In the genomic region with DNA sequence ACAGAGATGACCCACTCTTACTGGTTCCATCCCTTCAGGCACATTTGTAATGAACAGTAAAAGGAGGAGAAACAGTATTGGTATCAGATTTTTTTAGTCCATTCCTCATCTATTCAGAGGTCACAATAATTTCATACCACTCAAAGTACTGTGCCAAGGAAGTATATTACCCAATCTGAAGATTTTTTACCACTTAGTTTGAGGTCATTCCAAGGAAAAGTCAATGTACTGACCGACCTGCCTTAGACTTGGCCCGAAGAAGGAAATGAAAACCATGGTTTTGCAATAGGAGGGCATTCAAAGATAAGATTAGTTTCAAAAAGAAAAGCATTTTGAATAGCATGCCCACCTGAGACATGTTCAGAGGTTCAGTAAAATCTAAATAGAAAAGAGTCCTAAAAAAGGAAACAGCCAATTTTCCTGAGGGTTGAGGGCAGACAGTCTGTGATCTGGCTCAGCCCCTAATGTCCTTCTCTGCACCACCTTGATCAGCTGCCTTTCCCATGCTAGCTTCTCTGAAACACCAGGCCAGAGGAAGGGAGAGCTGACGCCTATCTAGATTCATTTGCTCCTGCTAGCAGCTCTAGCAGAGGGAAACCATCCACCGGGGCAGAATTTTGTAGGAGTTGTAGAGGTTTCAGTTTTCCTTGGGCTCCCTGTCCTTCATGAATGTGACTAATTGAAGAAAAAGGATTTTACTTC, we compare ENCODE assay signal across 1 cellular context.
TF ChIP-seq lines count a peak whose summit lies in the region.

No MANE protein-coding gene starts in this region.

TF ChIP-seq in H1, 55 proteins besides CTCF, POLR2A, EP300 and RAD21:
- no peak for TF ChIP-seq TEAD4 (IDR thresholded peaks at IDR 0.05; ENCODE audit: low read depth, low read length)
- TF ChIP-seq TAF7 (optimal IDR thresholded peaks at IDR 0.05; ENCODE audit: borderline replicate concordance, low read depth, low read length): no peak
- no peak for TF ChIP-seq POU5F1 (IDR thresholded peaks at IDR 0.05; ENCODE audit: low read depth, low read length)
- TF ChIP-seq HDAC2 (IDR thresholded peaks at IDR 0.05; ENCODE audit: borderline replicate concordance in 1 of 2, low read depth in 2 of 2, low read length in 2 of 2): no peak
TF ChIP-seq in H1: peak in this region for 0.
